ENCODE assay signal across 2 cellular contexts in the genomic region with DNA sequence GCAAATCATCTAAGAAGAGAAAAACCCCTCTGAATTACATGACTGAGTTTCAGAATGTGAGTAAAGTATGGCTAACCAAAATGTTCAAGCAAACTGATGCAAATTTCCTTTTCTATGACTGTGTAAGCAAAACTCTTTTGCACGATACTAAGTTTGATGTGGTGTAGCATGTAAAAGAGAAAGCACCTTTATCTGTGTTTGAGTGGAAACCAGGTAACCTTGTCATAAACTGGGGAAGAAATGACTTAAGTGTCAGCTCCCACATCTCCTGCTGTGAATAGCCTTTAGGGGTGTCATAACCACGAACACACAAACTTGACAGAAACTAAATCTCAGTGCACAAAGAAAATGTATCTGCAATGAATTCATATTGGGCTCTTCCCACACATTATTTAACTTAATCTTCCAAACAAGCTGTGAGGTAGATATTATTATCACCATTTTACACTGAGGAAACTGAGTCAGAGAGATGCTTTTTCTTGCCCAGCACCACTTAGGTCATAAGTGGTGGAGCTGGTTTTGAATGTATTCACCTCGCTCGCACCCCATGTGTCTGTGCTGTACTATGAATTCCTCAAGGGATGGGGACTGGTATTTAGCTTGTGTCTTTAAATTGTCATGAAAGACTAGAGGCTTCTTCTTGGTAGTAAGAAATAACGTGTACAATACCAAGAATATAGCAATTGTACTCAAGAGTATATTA.
TF ChIP-seq lines count a peak whose summit lies in the region.

No MANE protein-coding gene starts in this region.

TF ChIP-seq in WTC11, 78 proteins besides CTCF, POLR2A, EP300 and RAD21 (continued from another document):
- TF ChIP-seq, protein P1, sequence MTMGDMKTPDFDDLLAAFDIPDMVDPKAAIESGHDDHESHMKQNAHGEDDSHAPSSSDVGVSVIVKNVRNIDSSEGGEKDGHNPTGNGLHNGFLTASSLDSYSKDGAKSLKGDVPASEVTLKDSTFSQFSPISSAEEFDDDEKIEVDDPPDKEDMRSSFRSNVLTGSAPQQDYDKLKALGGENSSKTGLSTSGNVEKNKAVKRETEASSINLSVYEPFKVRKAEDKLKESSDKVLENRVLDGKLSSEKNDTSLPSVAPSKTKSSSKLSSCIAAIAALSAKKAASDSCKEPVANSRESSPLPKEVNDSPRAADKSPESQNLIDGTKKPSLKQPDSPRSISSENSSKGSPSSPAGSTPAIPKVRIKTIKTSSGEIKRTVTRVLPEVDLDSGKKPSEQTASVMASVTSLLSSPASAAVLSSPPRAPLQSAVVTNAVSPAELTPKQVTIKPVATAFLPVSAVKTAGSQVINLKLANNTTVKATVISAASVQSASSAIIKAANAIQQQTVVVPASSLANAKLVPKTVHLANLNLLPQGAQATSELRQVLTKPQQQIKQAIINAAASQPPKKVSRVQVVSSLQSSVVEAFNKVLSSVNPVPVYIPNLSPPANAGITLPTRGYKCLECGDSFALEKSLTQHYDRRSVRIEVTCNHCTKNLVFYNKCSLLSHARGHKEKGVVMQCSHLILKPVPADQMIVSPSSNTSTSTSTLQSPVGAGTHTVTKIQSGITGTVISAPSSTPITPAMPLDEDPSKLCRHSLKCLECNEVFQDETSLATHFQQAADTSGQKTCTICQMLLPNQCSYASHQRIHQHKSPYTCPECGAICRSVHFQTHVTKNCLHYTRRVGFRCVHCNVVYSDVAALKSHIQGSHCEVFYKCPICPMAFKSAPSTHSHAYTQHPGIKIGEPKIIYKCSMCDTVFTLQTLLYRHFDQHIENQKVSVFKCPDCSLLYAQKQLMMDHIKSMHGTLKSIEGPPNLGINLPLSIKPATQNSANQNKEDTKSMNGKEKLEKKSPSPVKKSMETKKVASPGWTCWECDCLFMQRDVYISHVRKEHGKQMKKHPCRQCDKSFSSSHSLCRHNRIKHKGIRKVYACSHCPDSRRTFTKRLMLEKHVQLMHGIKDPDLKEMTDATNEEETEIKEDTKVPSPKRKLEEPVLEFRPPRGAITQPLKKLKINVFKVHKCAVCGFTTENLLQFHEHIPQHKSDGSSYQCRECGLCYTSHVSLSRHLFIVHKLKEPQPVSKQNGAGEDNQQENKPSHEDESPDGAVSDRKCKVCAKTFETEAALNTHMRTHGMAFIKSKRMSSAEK (CRISPR knock-in tag; IDR thresholded peaks at IDR 0.05; ENCODE audit: borderline replicate concordance), result no peak
- TF ChIP-seq, protein P2, sequence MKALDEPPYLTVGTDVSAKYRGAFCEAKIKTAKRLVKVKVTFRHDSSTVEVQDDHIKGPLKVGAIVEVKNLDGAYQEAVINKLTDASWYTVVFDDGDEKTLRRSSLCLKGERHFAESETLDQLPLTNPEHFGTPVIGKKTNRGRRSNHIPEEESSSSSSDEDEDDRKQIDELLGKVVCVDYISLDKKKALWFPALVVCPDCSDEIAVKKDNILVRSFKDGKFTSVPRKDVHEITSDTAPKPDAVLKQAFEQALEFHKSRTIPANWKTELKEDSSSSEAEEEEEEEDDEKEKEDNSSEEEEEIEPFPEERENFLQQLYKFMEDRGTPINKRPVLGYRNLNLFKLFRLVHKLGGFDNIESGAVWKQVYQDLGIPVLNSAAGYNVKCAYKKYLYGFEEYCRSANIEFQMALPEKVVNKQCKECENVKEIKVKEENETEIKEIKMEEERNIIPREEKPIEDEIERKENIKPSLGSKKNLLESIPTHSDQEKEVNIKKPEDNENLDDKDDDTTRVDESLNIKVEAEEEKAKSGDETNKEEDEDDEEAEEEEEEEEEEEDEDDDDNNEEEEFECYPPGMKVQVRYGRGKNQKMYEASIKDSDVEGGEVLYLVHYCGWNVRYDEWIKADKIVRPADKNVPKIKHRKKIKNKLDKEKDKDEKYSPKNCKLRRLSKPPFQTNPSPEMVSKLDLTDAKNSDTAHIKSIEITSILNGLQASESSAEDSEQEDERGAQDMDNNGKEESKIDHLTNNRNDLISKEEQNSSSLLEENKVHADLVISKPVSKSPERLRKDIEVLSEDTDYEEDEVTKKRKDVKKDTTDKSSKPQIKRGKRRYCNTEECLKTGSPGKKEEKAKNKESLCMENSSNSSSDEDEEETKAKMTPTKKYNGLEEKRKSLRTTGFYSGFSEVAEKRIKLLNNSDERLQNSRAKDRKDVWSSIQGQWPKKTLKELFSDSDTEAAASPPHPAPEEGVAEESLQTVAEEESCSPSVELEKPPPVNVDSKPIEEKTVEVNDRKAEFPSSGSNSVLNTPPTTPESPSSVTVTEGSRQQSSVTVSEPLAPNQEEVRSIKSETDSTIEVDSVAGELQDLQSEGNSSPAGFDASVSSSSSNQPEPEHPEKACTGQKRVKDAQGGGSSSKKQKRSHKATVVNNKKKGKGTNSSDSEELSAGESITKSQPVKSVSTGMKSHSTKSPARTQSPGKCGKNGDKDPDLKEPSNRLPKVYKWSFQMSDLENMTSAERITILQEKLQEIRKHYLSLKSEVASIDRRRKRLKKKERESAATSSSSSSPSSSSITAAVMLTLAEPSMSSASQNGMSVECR (CRISPR knock-in tag; IDR thresholded peaks at IDR 0.05; ENCODE audit: borderline replicate concordance), result no peak
- TF ChIP-seq, protein P3, sequence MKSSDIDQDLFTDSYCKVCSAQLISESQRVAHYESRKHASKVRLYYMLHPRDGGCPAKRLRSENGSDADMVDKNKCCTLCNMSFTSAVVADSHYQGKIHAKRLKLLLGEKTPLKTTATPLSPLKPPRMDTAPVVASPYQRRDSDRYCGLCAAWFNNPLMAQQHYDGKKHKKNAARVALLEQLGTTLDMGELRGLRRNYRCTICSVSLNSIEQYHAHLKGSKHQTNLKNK (CRISPR knock-in tag; IDR thresholded peaks at IDR 0.05), result no peak
- TF ChIP-seq, protein P4, sequence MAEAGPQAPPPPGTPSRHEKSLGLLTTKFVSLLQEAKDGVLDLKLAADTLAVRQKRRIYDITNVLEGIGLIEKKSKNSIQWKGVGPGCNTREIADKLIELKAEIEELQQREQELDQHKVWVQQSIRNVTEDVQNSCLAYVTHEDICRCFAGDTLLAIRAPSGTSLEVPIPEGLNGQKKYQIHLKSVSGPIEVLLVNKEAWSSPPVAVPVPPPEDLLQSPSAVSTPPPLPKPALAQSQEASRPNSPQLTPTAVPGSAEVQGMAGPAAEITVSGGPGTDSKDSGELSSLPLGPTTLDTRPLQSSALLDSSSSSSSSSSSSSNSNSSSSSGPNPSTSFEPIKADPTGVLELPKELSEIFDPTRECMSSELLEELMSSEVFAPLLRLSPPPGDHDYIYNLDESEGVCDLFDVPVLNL (CRISPR knock-in tag; IDR thresholded peaks at IDR 0.05; ENCODE audit: borderline replicate concordance, low read depth), result no peak
- TF ChIP-seq ZNF416 (CRISPR knock-in tag; IDR thresholded peaks at IDR 0.05), result no peak
- TF ChIP-seq PRRX2 (CRISPR knock-in tag; IDR thresholded peaks at IDR 0.05), result no peak
- TF ChIP-seq, protein P5, sequence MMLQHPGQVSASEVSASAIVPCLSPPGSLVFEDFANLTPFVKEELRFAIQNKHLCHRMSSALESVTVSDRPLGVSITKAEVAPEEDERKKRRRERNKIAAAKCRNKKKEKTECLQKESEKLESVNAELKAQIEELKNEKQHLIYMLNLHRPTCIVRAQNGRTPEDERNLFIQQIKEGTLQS (CRISPR knock-in tag; conservative IDR thresholded peaks at IDR 0.05), result no peak
- TF ChIP-seq, protein P6, sequence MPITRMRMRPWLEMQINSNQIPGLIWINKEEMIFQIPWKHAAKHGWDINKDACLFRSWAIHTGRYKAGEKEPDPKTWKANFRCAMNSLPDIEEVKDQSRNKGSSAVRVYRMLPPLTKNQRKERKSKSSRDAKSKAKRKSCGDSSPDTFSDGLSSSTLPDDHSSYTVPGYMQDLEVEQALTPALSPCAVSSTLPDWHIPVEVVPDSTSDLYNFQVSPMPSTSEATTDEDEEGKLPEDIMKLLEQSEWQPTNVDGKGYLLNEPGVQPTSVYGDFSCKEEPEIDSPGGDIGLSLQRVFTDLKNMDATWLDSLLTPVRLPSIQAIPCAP (CRISPR knock-in tag; IDR thresholded peaks at IDR 0.05), result no peak
- no peak for TF ChIP-seq ATF1 (CRISPR knock-in tag; IDR thresholded peaks at IDR 0.05)

TF ChIP-seq in SK-N-SH, 30 proteins besides CTCF, POLR2A, EP300 and RAD21 (continued from another document):
- TF ChIP-seq, protein P7, sequence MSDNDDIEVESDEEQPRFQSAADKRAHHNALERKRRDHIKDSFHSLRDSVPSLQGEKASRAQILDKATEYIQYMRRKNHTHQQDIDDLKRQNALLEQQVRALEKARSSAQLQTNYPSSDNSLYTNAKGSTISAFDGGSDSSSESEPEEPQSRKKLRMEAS (IDR thresholded peaks at IDR 0.05; ENCODE audit: low read depth), result no peak
